Comparison of ENCODE assay signal across 34 cellular contexts in genomic region chr1:97078847-97079246, GRCh38.
"Had no signal": no experiment of that assay in that cellular context is flagged by ENCODE, and none has a peak within 500 bp of the region (broad histone marks: within the 10 kb centered on the region; RNA-seq: fewer than 3 reads in every experiment).

No MANE protein-coding gene starts in this region.

- H3K4me3 ChIP-seq: ascending aorta, esophagus squamous epithelium had no signal

- DNase-seq: activated CD4-positive, alpha-beta memory T cell treated with anti-CD3 and anti-CD28 coated beads for 36 hours; activated CD4-positive, alpha-beta T cell treated with anti-CD3 and anti-CD28 coated beads for 36 hours; activated CD4-positive, alpha-beta T cell treated with anti-CD3 and anti-CD28 coated beads, Interleukin-2, amount 10 ng/mL, durations not matched to agents 24 days and 14 days; activated CD4-positive, CD25-positive, alpha-beta regulatory T cell; activated CD4-positive, CD25-positive, alpha-beta regulatory T cell treated with anti-CD3 and anti-CD28 coated beads, Interleukin-2, amount 50 U/mL, for 72 hours; activated CD8-positive, alpha-beta memory T cell treated with anti-CD3 and anti-CD28 coated beads, Interleukin-2, amount 10 ng/mL, durations not matched to agents 7 days and 5 days; activated CD8-positive, alpha-beta memory T cell treated with anti-CD3 and anti-CD28 coated beads, Interleukin-2, amount 50 U/mL, for 4 hours; activated CD8-positive, alpha-beta T cell treated with anti-CD3 and anti-CD28 coated beads, Interleukin-2, amount 10 ng/mL, durations not matched to agents 7 days and 5 days; activated gamma-delta T cell; activated naive CD4-positive, alpha-beta T cell; activated naive CD4-positive, alpha-beta T cell treated with anti-CD3 and anti-CD28 coated beads, Interleukin-2, amount 10 ng/mL, durations not matched to agents 7 days and 5 days; activated naive CD8-positive, alpha-beta T cell treated with anti-CD3 and anti-CD28 coated beads, Interleukin-2, amount 10 ng/mL, durations not matched to agents 7 days and 5 days; activated T-cell treated with anti-CD3 and anti-CD28 coated beads, Interleukin-2, amount 50 U/mL, for 1 hour; activated T-cell treated with anti-CD3 and anti-CD28 coated beads, Interleukin-2, amount 50 U/mL, for 48 hours; brain microvascular endothelial cell; caudate nucleus; cortex of kidney; dermis blood vessel endothelial cell; effector CD4-positive, alpha-beta T cell; effector memory CD8-positive, alpha-beta T cell; esophagus squamous epithelium; foreskin melanocyte; head of caudate nucleus; T-helper 1 cell; T-helper 17 cell; T1000; WERI-Rb-1 had no signal

- H3K4me3 Mint-ChIP-seq: activated CD4-positive, alpha-beta memory T cell treated with anti-CD3 and anti-CD28 coated beads for 36 hours; activated CD4-positive, alpha-beta T cell treated with anti-CD3 and anti-CD28 coated beads for 36 hours; activated CD4-positive, alpha-beta T cell treated with anti-CD3 and anti-CD28 coated beads, Interleukin-2, amount 10 ng/mL, durations not matched to agents 24 days and 14 days; activated CD8-positive, alpha-beta memory T cell treated with anti-CD3 and anti-CD28 coated beads, Interleukin-2, amount 10 ng/mL, durations not matched to agents 7 days and 5 days; activated CD8-positive, alpha-beta T cell treated with anti-CD3 and anti-CD28 coated beads, Interleukin-2, amount 10 ng/mL, durations not matched to agents 7 days and 5 days; activated naive CD4-positive, alpha-beta T cell treated with anti-CD3 and anti-CD28 coated beads, Interleukin-2, amount 10 ng/mL, durations not matched to agents 7 days and 5 days; activated naive CD8-positive, alpha-beta T cell treated with anti-CD3 and anti-CD28 coated beads, Interleukin-2, amount 10 ng/mL, durations not matched to agents 7 days and 5 days; activated T-helper 1 cell treated with anti-CD3 and anti-CD28 coated beads, Interleukin-12 subunit alpha, Interleukin-12 subunit beta, Interleukin-2, Interleukin-4 antibody, amounts not matched to agents 30 ng/mL and 10 ng/mL and 1 ng/mL, durations not matched to agents 14 hours and 24 hours and 36 hours; effector memory CD8-positive, alpha-beta T cell; T-helper 17 cell; T-helper 2 cell treated with Interferon-gamma antibody and Interleukin-4, amounts not matched to agents 5 μg/mL and 100 μg/mL, for 36 hours had no signal

- FAIRE-seq: endometrium, endothelial cell of umbilical vein had no signal

- H3K27ac Mint-ChIP-seq: activated CD4-positive, alpha-beta memory T cell treated with anti-CD3 and anti-CD28 coated beads for 36 hours; activated CD4-positive, alpha-beta T cell treated with anti-CD3 and anti-CD28 coated beads for 36 hours; activated CD4-positive, alpha-beta T cell treated with anti-CD3 and anti-CD28 coated beads, Interleukin-2, amount 10 ng/mL, durations not matched to agents 24 days and 14 days; activated CD8-positive, alpha-beta memory T cell treated with anti-CD3 and anti-CD28 coated beads, Interleukin-2, amount 10 ng/mL, durations not matched to agents 7 days and 5 days; activated CD8-positive, alpha-beta T cell treated with anti-CD3 and anti-CD28 coated beads, Interleukin-2, amount 10 ng/mL, durations not matched to agents 7 days and 5 days; activated naive CD4-positive, alpha-beta T cell treated with anti-CD3 and anti-CD28 coated beads, Interleukin-2, amount 10 ng/mL, durations not matched to agents 7 days and 5 days; activated naive CD4-positive, alpha-beta T cell treated with anti-CD3 and anti-CD28 coated beads, Interleukin-2, amount 50 U/mL, for 72 hours; activated naive CD8-positive, alpha-beta T cell treated with anti-CD3 and anti-CD28 coated beads, Interleukin-2, amount 10 ng/mL, durations not matched to agents 7 days and 5 days; activated T-helper 1 cell treated with anti-CD3 and anti-CD28 coated beads, Interleukin-12 subunit alpha, Interleukin-12 subunit beta, Interleukin-2, Interleukin-4 antibody, amounts not matched to agents 30 ng/mL and 10 ng/mL and 1 ng/mL, durations not matched to agents 14 hours and 24 hours and 36 hours; effector memory CD8-positive, alpha-beta T cell; T-helper 17 cell; T-helper 2 cell treated with Interferon-gamma antibody and Interleukin-4, amounts not matched to agents 5 μg/mL and 100 μg/mL, for 36 hours had no signal

- H3K9me3 Mint-ChIP-seq: activated CD4-positive, alpha-beta memory T cell treated with anti-CD3 and anti-CD28 coated beads for 36 hours; activated CD4-positive, alpha-beta T cell treated with anti-CD3 and anti-CD28 coated beads, Interleukin-2, amount 10 ng/mL, durations not matched to agents 24 days and 14 days; activated naive CD4-positive, alpha-beta T cell treated with anti-CD3 and anti-CD28 coated beads, Interleukin-2, amount 10 ng/mL, durations not matched to agents 7 days and 5 days; activated naive CD4-positive, alpha-beta T cell treated with anti-CD3 and anti-CD28 coated beads, Interleukin-2, amount 50 U/mL, for 72 hours; activated naive CD8-positive, alpha-beta T cell treated with anti-CD3 and anti-CD28 coated beads, Interleukin-2, amount 10 ng/mL, durations not matched to agents 7 days and 5 days; activated T-helper 1 cell treated with anti-CD3 and anti-CD28 coated beads, Interleukin-12 subunit alpha, Interleukin-12 subunit beta, Interleukin-2, Interleukin-4 antibody, amounts not matched to agents 30 ng/mL and 10 ng/mL and 1 ng/mL, durations not matched to agents 14 hours and 24 hours and 36 hours; effector memory CD8-positive, alpha-beta T cell; T-helper 2 cell treated with Interferon-gamma antibody and Interleukin-4, amounts not matched to agents 5 μg/mL and 100 μg/mL, for 36 hours had no signal

- H3K36me3 Mint-ChIP-seq: activated CD8-positive, alpha-beta memory T cell treated with anti-CD3 and anti-CD28 coated beads, Interleukin-2, amount 10 ng/mL, durations not matched to agents 7 days and 5 days; activated naive CD4-positive, alpha-beta T cell treated with anti-CD3 and anti-CD28 coated beads, Interleukin-2, amount 50 U/mL, for 72 hours had no signal

- H3K27me3 ChIP-seq: ascending aorta, brain microvascular endothelial cell, esophagus squamous epithelium had no signal

- H3K9me3 ChIP-seq: ascending aorta, esophagus squamous epithelium had no signal

- H3K27me3 Mint-ChIP-seq: activated CD4-positive, alpha-beta memory T cell treated with anti-CD3 and anti-CD28 coated beads for 36 hours; activated CD4-positive, alpha-beta T cell treated with anti-CD3 and anti-CD28 coated beads for 36 hours; activated CD4-positive, alpha-beta T cell treated with anti-CD3 and anti-CD28 coated beads, Interleukin-2, amount 10 ng/mL, durations not matched to agents 24 days and 14 days; activated CD8-positive, alpha-beta memory T cell treated with anti-CD3 and anti-CD28 coated beads, Interleukin-2, amount 10 ng/mL, durations not matched to agents 7 days and 5 days; activated naive CD4-positive, alpha-beta T cell treated with anti-CD3 and anti-CD28 coated beads, Interleukin-2, amount 10 ng/mL, durations not matched to agents 7 days and 5 days; activated naive CD8-positive, alpha-beta T cell treated with anti-CD3 and anti-CD28 coated beads, Interleukin-2, amount 10 ng/mL, durations not matched to agents 7 days and 5 days; effector memory CD8-positive, alpha-beta T cell; T-helper 17 cell had no signal

- H3K36me3 ChIP-seq: ascending aorta, brain microvascular endothelial cell, esophagus squamous epithelium, WERI-Rb-1 had no signal

- H3K4me1 Mint-ChIP-seq: activated CD4-positive, alpha-beta T cell treated with anti-CD3 and anti-CD28 coated beads for 36 hours; activated CD4-positive, alpha-beta T cell treated with anti-CD3 and anti-CD28 coated beads, Interleukin-2, amount 10 ng/mL, durations not matched to agents 24 days and 14 days; activated CD8-positive, alpha-beta memory T cell treated with anti-CD3 and anti-CD28 coated beads, Interleukin-2, amount 10 ng/mL, durations not matched to agents 7 days and 5 days; activated naive CD4-positive, alpha-beta T cell treated with anti-CD3 and anti-CD28 coated beads, Interleukin-2, amount 10 ng/mL, durations not matched to agents 7 days and 5 days; activated naive CD8-positive, alpha-beta T cell treated with anti-CD3 and anti-CD28 coated beads, Interleukin-2, amount 10 ng/mL, durations not matched to agents 7 days and 5 days; T-helper 17 cell had no signal

- ATAC-seq: activated CD4-positive, alpha-beta T cell treated with anti-CD3 and anti-CD28 coated beads for 36 hours; activated CD8-positive, alpha-beta memory T cell treated with anti-CD3 and anti-CD28 coated beads, Interleukin-2, amount 10 ng/mL, durations not matched to agents 7 days and 5 days; activated CD8-positive, alpha-beta T cell treated with anti-CD3 and anti-CD28 coated beads, Interleukin-2, amount 10 ng/mL, durations not matched to agents 7 days and 5 days; activated naive CD4-positive, alpha-beta T cell treated with anti-CD3 and anti-CD28 coated beads, Interleukin-2, amount 50 U/mL, for 72 hours; effector memory CD8-positive, alpha-beta T cell; T-helper 17 cell had no signal

- H3K4me1 ChIP-seq: ascending aorta, esophagus squamous epithelium had no signal

- H3K27ac ChIP-seq: ascending aorta, brain microvascular endothelial cell, epithelial cell of prostate, esophagus squamous epithelium, WERI-Rb-1 had no signal
